In genomic region chr2:158486970-158487325, GRCh38 we compare ENCODE assay signal across 1 cellular context.
A peak's percentile ranks its signal among the peaks of the same experiment; 100 is the strongest.
TF ChIP-seq lines count a peak whose summit lies in the region.

No MANE protein-coding gene starts in this region.

TF ChIP-seq in K562, 482 proteins besides CTCF, POLR2A, EP300 and RAD21:
- TF ChIP-seq TRIM28 (IDR thresholded peaks at IDR 0.05) (no peak), SMAD4 (CRISPR knock-in tag; conservative IDR thresholded peaks at IDR 0.05) (0 out of 2 replicates have a peak, but pooled peaks have one; percentile 18), CXXC5 (CRISPR knock-in tag; IDR thresholded peaks at IDR 0.05) (0 out of 2 replicates have a peak, but pooled peaks have one; percentile 16), ZBTB43 (CRISPR knock-in tag; IDR thresholded peaks at IDR 0.05) (no peak), ZNF431 (CRISPR knock-in tag; IDR thresholded peaks at IDR 0.05) (no peak), FOSL1 (tag; conservative IDR thresholded peaks at IDR 0.05) (peak; percentile 41; the same call in 1 of the 2 replicates), CCAR2 (IDR thresholded peaks at IDR 0.05; ENCODE audit: low read depth, low read length) (no peak), JUND (IDR thresholded peaks at IDR 0.05; ENCODE audit: borderline replicate concordance, low read depth, low read length) (peak; percentile 29; the same call in 1 of the 2 replicates), JUND (tag; IDR thresholded peaks at IDR 0.05; ENCODE audit: borderline replicate concordance, low read depth, low read length) (no peak; the same call in 2 of the 3 replicates), DPF2 (IDR thresholded peaks at IDR 0.05) (0 out of 2 replicates have a peak, but pooled peaks have one; percentile 23), ZNF232 (CRISPR knock-in tag; IDR thresholded peaks at IDR 0.05) (no peak), CBX3 (IDR thresholded peaks at IDR 0.05; ENCODE audit: borderline replicate concordance in 1 of 2, low read length in 2 of 2) (no peak), ZNF197 (CRISPR knock-in tag; IDR thresholded peaks at IDR 0.05; ENCODE audit: low read depth) (no peak), ARID2 (IDR thresholded peaks at IDR 0.05) (no peak), ATF3 (IDR thresholded peaks at IDR 0.05) (peak; percentile 15; the same call in 1 of the 2 replicates), ATF3 (CRISPR knock-in tag; conservative IDR thresholded peaks at IDR 0.05) (no peak)
